ENCODE assay signal across 1 cellular context in genomic region chr19:46600393-46601317, GRCh38.
TF ChIP-seq lines count a peak whose summit lies in the region.

No MANE protein-coding gene starts in this region.

TF ChIP-seq in HEK293, 187 proteins besides CTCF, POLR2A, EP300 and RAD21 (continued from another document and continues in another):
- TF ChIP-seq TSHZ1 (tag by site-specific recombination; IDR thresholded peaks at IDR 0.05; ENCODE audit: borderline replicate concordance) (peak; percentile 48; the same call in 1 of the 2 replicates), ZNF473 (tag by site-specific recombination; IDR thresholded peaks at IDR 0.05) (no peak), ZNF354C (tag by site-specific recombination; IDR thresholded peaks at IDR 0.05; ENCODE audit: borderline replicate concordance, low read depth) (no peak), MEIS1 (CRISPR knock-in tag; IDR thresholded peaks at IDR 0.05; ENCODE audit: borderline replicate concordance) (no peak), ZNF391 (tag by site-specific recombination; IDR thresholded peaks at IDR 0.05; ENCODE audit: borderline replicate concordance, low read depth) (peak; percentile 94; the same call in 1 of the 2 replicates), ZBTB7A (tag by site-specific recombination; IDR thresholded peaks at IDR 0.05; ENCODE audit: low read depth) (peak; percentile 87), ZNF16 (tag by site-specific recombination; IDR thresholded peaks at IDR 0.05; ENCODE audit: low read depth) (no peak), ZNF18 (tag by site-specific recombination; IDR thresholded peaks at IDR 0.05) (no peak), ZNF2 (tag by site-specific recombination; IDR thresholded peaks at IDR 0.05) (peak; percentile 73), KLF17 (tag by site-specific recombination; IDR thresholded peaks at IDR 0.05) (peak; percentile 99), ZBTB11 (tag by site-specific recombination; conservative IDR thresholded peaks at IDR 0.05; ENCODE audit: low read depth) (0 out of 2 replicates have a peak, but pooled peaks have one; percentile 15), ZNF37A (tag by site-specific recombination; IDR thresholded peaks at IDR 0.05) (no peak), ZNF426 (tag by site-specific recombination; IDR thresholded peaks at IDR 0.05) (no peak), ZNF529 (tag by site-specific recombination; IDR thresholded peaks at IDR 0.05; ENCODE audit: insufficient replicate concordance) (no peak), ZNF558 (tag by site-specific recombination; IDR thresholded peaks at IDR 0.05) (0 out of 2 replicates have a peak, but pooled peaks have one; percentile 10), ZNF544 (tag by site-specific recombination; IDR thresholded peaks at IDR 0.05) (no peak), ZNF571 (tag by site-specific recombination; IDR thresholded peaks at IDR 0.05) (no peak), ZNF549 (tag by site-specific recombination; IDR thresholded peaks at IDR 0.05) (no peak), REPIN1 (tag by site-specific recombination; IDR thresholded peaks at IDR 0.05; ENCODE audit: low read depth) (0 out of 2 replicates have a peak, but pooled peaks have one; percentile 26), HOXA7 (CRISPR knock-in tag; IDR thresholded peaks at IDR 0.05; ENCODE audit: borderline replicate concordance) (no peak), ZNF623 (tag by site-specific recombination; IDR thresholded peaks at IDR 0.05) (no peak), ZNF692 (tag by site-specific recombination; IDR thresholded peaks at IDR 0.05) (peak; percentile 99), KLF10 (tag by site-specific recombination; IDR thresholded peaks at IDR 0.05) (peak; percentile 89), SALL2 (tag by site-specific recombination; IDR thresholded peaks at IDR 0.05; ENCODE audit: borderline replicate concordance) (peak; percentile 99), KLF7 (tag by site-specific recombination; IDR thresholded peaks at IDR 0.05; ENCODE audit: borderline replicate concordance) (peak; percentile 99), ZNF830 (tag by site-specific recombination; IDR thresholded peaks at IDR 0.05; ENCODE audit: low read depth) (no peak), PRDM1 (tag by site-specific recombination; IDR thresholded peaks at IDR 0.05) (peak; percentile 95), KLF16 (tag by site-specific recombination; IDR thresholded peaks at IDR 0.05) (peak; percentile 100), ZSCAN30 (tag by site-specific recombination; IDR thresholded peaks at IDR 0.05) (peak; percentile 77), KLF8 (tag by site-specific recombination; IDR thresholded peaks at IDR 0.05) (peak; percentile 100), EGR2 (tag by site-specific recombination; IDR thresholded peaks at IDR 0.05; ENCODE audit: low read depth) (peak; percentile 78), AEBP2 (tag by site-specific recombination; IDR thresholded peaks at IDR 0.05; ENCODE audit: borderline replicate concordance) (no peak), ZNF555 (tag by site-specific recombination; conservative IDR thresholded peaks at IDR 0.05) (no peak), ZNF292 (tag by site-specific recombination; IDR thresholded peaks at IDR 0.05; ENCODE audit: borderline replicate concordance, low read depth) (no peak), ZNF449 (tag by site-specific recombination; IDR thresholded peaks at IDR 0.05) (peak; percentile 16; the same call in 1 of the 2 replicates), FEZF1 (tag by site-specific recombination; IDR thresholded peaks at IDR 0.05) (0 out of 2 replicates have a peak, but pooled peaks have one; percentile 25), ZNF433 (tag by site-specific recombination; IDR thresholded peaks at IDR 0.05; ENCODE audit: low read depth) (no peak), ZBTB17 (tag by site-specific recombination; IDR thresholded peaks at IDR 0.05) (peak; percentile 78), TRIM28 (IDR thresholded peaks at IDR 0.05; ENCODE audit: borderline replicate concordance, low read length) (peak; percentile 64; the same call in 1 of the 2 replicates), ZNF561 (tag by site-specific recombination; IDR thresholded peaks at IDR 0.05; ENCODE audit: borderline replicate concordance) (peak; percentile 77; the same call in 1 of the 2 replicates), ZNF747 (tag by site-specific recombination; IDR thresholded peaks at IDR 0.05) (no peak), ZNF138 (tag by site-specific recombination; IDR thresholded peaks at IDR 0.05; ENCODE audit: borderline replicate concordance) (no peak), HIC1 (tag by site-specific recombination; IDR thresholded peaks at IDR 0.05) (no peak), ZNF350 (tag by site-specific recombination; IDR thresholded peaks at IDR 0.05) (peak; percentile 14; the same call in 1 of the 2 replicates), ZNF670 (tag by site-specific recombination; IDR thresholded peaks at IDR 0.05; ENCODE audit: low read depth) (no peak), GFI1B (tag by site-specific recombination; IDR thresholded peaks at IDR 0.05) (no peak), ZNF560 (tag by site-specific recombination; IDR thresholded peaks at IDR 0.05; ENCODE audit: borderline replicate concordance) (no peak), ZNF155 (tag by site-specific recombination; IDR thresholded peaks at IDR 0.05) (no peak), ZBTB26 (tag by site-specific recombination; optimal IDR thresholded peaks at IDR 0.05) (peak; percentile 100)
